8 cellular contexts compared by ENCODE assay signal in genomic region chr11:65391007-65391406, GRCh38. TPM values are rescaled to one million over a fixed set of nuclear protein-coding genes. Genes with fewer than 3 reads are reported as not detected.
DNase-seq lines count a peak whose midpoint lies in the region; ATAC-seq and TF ChIP-seq lines count a peak whose summit lies in the region.

No MANE protein-coding gene starts in this region.

- no peak overlapping the region for H3K4me3 Mint-ChIP-seq in CD8-positive, alpha-beta T cell

- CTCF ChIA-PET in CD8-positive, alpha-beta T cell (lab: Charles Lee), result interaction anchor here (1.1 to 1.8 kb wide), 2 partner anchors 25 to 120 kb away, joined by 3 to 5 read pairs; no protein-coding TSS in a partner anchor

- H3K36me3 Mint-ChIP-seq in CD8-positive, alpha-beta T cell, result peaks cover 42% of the 10 kb centered on the region

- peaks cover 41% of the 10 kb centered on the region for H3K4me1 Mint-ChIP-seq in CD8-positive, alpha-beta T cell (ENCODE audit: low read depth)

- no peak for ATAC-seq in GM18502 (IDR thresholded peaks at IDR 0.05; ENCODE audit: poor library complexity, unreplicated experiment)
- no peak for ATAC-seq in CD8-positive, alpha-beta T cell
- ATAC-seq in HG03108 (IDR thresholded peaks at IDR 0.05; ENCODE audit: unreplicated experiment), result no peak

- H3K4me3 ChIP-seq in GM12875 (ENCODE audit: low read depth, low read length) (no peak overlapping the region), left ventricle myocardium inferior (peak overlapping the region; percentile 43), skin epidermis (peak overlapping the region in 2 of 7 experiments; percentile 11 to 16)
- H3K4me3 ChIP-seq in CD8-positive, alpha-beta T cell (ENCODE audit: low read depth, low read length), result no peak overlapping the region

- H3K27me3 ChIP-seq in left ventricle myocardium inferior (ENCODE audit: low read depth), result no peaks in the 10 kb centered on the region
- no peaks in the 10 kb centered on the region for H3K27me3 ChIP-seq in CD8-positive, alpha-beta T cell (ENCODE audit: insufficient read depth, low read length)

- no peaks in the 10 kb centered on the region for H3K9me3 ChIP-seq in left ventricle myocardium inferior (replicated peaks)
- no peaks in the 10 kb centered on the region for H3K9me3 ChIP-seq in CD8-positive, alpha-beta T cell (ENCODE audit: low read length)

- TF ChIP-seq CTCF in GM12875 (IDR thresholded peaks at IDR 0.05; ENCODE audit: borderline replicate concordance, insufficient read depth, low read depth, low read length) (0 out of 2 replicates have a peak, but pooled peaks have one; percentile 0), left ventricle myocardium inferior (IDR thresholded peaks at IDR 0.05; ENCODE audit: borderline replicate concordance) (peak; percentile 15)
- no peak for TF ChIP-seq CTCF in CD8-positive, alpha-beta T cell (IDR thresholded peaks at IDR 0.05)

- POLR2A ChIA-PET in CD8-positive, alpha-beta T cell (lab: Charles Lee), result interaction anchor here (1.0 to 15.1 kb wide), 2 partner anchors 13 to 112 kb away, joined by 3 to 235 read pairs; partner anchors contain the start of gene MALAT1

- H3K9me3 Mint-ChIP-seq in CD8-positive, alpha-beta T cell, result no peaks in the 10 kb centered on the region

- peaks cover 73% of the 10 kb centered on the region for H3K4me1 ChIP-seq in left ventricle myocardium inferior
- H3K4me1 ChIP-seq in CD8-positive, alpha-beta T cell (ENCODE audit: insufficient read depth, low read length), result peaks cover 36% of the 10 kb centered on the region

- peaks cover 31% of the 10 kb centered on the region for H3K36me3 ChIP-seq in left ventricle myocardium inferior
- H3K36me3 ChIP-seq in CD8-positive, alpha-beta T cell (ENCODE audit: insufficient read depth, low read length), result peaks cover 16% of the 10 kb centered on the region

- intact Hi-C loops in left ventricle myocardium inferior (cut with micrococcal nuclease), result no loop called here
- intact Hi-C loops in CD8-positive, alpha-beta T cell (cut with DNase I, micrococcal nuclease), result no loop called here

- H3K27ac ChIP-seq in angular gyrus (ENCODE audit: low read depth, low read length) (peak overlapping the region; percentile 42), left ventricle myocardium inferior (replicated peaks) (peak overlapping the region; percentile 87), skin epidermis (peak overlapping the region in 20 of 21 experiments; percentile 48 to 98 (median 72))
- H3K27ac ChIP-seq in CD8-positive, alpha-beta T cell (ENCODE audit: low read depth, low read length), result no peak overlapping the region

- DNase-seq in left ventricle myocardium inferior (peak; percentile 57), NCI-H345 treated with DMSO at 0.1 percent for 48 hours (lab: John Stamatoyannopoulos, UW; ENCODE audit: unreplicated experiment) (no peak)
- no peak for DNase-seq in CD8-positive, alpha-beta T cell

- no peak overlapping the region for H3K27ac Mint-ChIP-seq in CD8-positive, alpha-beta T cell

- no peaks in the 10 kb centered on the region for H3K27me3 Mint-ChIP-seq in CD8-positive, alpha-beta T cell (ENCODE audit: low read depth)

RNA-seq across cellular contexts. Expression of gene FRMD8, which starts 4.6 kb away (rescaled TPM):
- total RNA-seq in left ventricle myocardium inferior, result 8.4 TPM
- 10 to 100 TPM; 18.4 to 20.8 TPM for total RNA-seq in CD8-positive, alpha-beta T cell

RNA-seq across cellular contexts. Expression of gene SLC25A45, which starts 8.6 kb away (rescaled TPM):
- total RNA-seq in left ventricle myocardium inferior, result 5.0 TPM
- 10 to 100 TPM; 27.8 to 29.6 TPM for total RNA-seq in CD8-positive, alpha-beta T cell

RNA-seq across cellular contexts. Expression of gene NEAT1, which starts 31.6 kb away (rescaled TPM):
- 405 TPM for total RNA-seq in left ventricle myocardium inferior
- 100 to 1,000 TPM; 198 to 201 TPM for total RNA-seq in CD8-positive, alpha-beta T cell

RNA-seq across cellular contexts. Expression of gene TIGD3, which starts 36.5 kb away (rescaled TPM):
- total RNA-seq in left ventricle myocardium inferior, result 0.44 TPM
- total RNA-seq in CD8-positive, alpha-beta T cell, result under 1 TPM; 0.35 to 0.75 TPM

RNA-seq across cellular contexts. Expression of gene DPF2, which starts 57.4 kb away (rescaled TPM):
- total RNA-seq in left ventricle myocardium inferior, result 40.6 TPM
- total RNA-seq in CD8-positive, alpha-beta T cell, result 10 to 100 TPM; 71.4 to 71.5 TPM
